15 cellular contexts compared by ENCODE assay signal in the genomic region with DNA sequence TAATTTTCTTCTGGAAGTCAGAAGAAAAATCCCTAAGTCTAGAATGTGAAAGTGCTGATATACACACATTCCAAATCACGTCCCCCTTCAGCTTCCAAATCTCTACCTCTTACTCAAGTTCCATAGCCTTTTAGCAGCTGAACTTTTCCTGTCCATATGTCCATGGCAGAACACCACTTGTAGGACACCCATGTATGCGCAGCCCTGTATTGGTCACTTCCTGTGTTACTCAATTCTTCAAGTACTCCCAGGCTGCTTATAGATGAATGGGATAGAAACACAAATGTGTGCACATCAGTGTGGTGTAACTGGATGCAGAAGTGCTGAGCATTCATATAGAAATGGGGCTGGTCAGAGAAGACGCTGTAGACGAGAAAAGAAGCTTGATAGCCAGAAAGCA. TPM values are rescaled to one million over a fixed set of nuclear protein-coding genes. Genes with fewer than 3 reads are reported as not detected.
A peak's percentile ranks its signal among the peaks of the same experiment; 100 is the strongest.
DNase-seq lines count a peak whose midpoint lies in the region; ATAC-seq, FAIRE-seq and TF ChIP-seq lines count a peak whose summit lies in the region.
"Had no signal": no experiment of that assay in that cellular context is flagged by ENCODE, and none has a peak within 500 bp of the region (broad histone marks: within the 10 kb centered on the region; RNA-seq: fewer than 3 reads in every experiment).

No MANE protein-coding gene starts in this region.

- no peaks in the 10 kb centered on the region for H4K20me1 ChIP-seq in HepG2 (ENCODE audit: insufficient read depth, low read length)

- H2AFZ ChIP-seq in HepG2 (ENCODE audit: low read length) (no peak overlapping the region), mesenchymal stem cell (ENCODE audit: low read depth, low read length) (no peak overlapping the region)

- peaks cover 7% of the 10 kb centered on the region for H3K79me1 ChIP-seq in mesenchymal stem cell (replicated peaks; ENCODE audit: low read length, poor library complexity, severe bottlenecking)

- no peak overlapping the region for H3K14ac ChIP-seq in mesenchymal stem cell (ENCODE audit: low read length in 2 of 2)

- FAIRE-seq in HepG2 (lab: Jason Lieb, UNC) = no peak
- FAIRE-seq: H1 had no signal

- no peak overlapping the region for H2BK5ac ChIP-seq in mesenchymal stem cell (ENCODE audit: low read depth, low read length, poor library complexity, severe bottlenecking)

- intact Hi-C loops in HepG2 (cut with micrococcal nuclease; ENCODE audit: unreplicated experiment) = no loop called here
- intact Hi-C loops in right lobe of liver (cut with DNase I) = no loop called here

- H3K9ac ChIP-seq in HepG2 (ENCODE audit: insufficient read depth, low read depth, low read length) (no peak overlapping the region), mesenchymal stem cell (ENCODE audit: low read length) (no peak overlapping the region)

- in situ Hi-C loops in HepG2 (cut with HindIII; ENCODE audit: extremely low pct_ligation_motif_present, low pct_unique_long_range_greater_than_20kb) = no loop called here

- H3K4me1 ChIP-seq in HepG2 (ENCODE audit: insufficient read depth, low read length) (peaks cover 24% of the 10 kb centered on the region), right lobe of liver (peaks cover 0 to 3% (median 0%) of the 10 kb centered on the region in 4 donors), mesenchymal stem cell (ENCODE audit: control insufficient read depth, insufficient read depth, low read depth, low read length) (no peaks in the 10 kb centered on the region), SJCRH30 (no peaks in the 10 kb centered on the region)

- POLR2A ChIA-PET in HepG2 (lab: Yijun Ruan, JAX) = no interaction called here
- POLR2A ChIA-PET in RWPE1 (lab: Yijun Ruan, JAX; ENCODE audit: low non-redundant PET) = interaction anchor here (0.6 kb wide), 1 partner anchor 66 kb away, joined by 4 read pairs; no protein-coding TSS in a partner anchor

- H4K91ac ChIP-seq in mesenchymal stem cell (ENCODE audit: low read length) = no peak overlapping the region

- DNase-seq in HepG2 (ENCODE audit: low spot score) (no peak), right lobe of liver (no peak), NCI-H69 (lab: John Stamatoyannopoulos, UW) (peak; percentile 17), epithelial cell of esophagus (ENCODE audit: low read depth) (peak; percentile 61), mesenchymal stem cell (peak; percentile 91), SJCRH30 (no peak), RWPE1 (ENCODE audit: low spot score) (no peak), kidney tubule cell (ENCODE audit: low spot score) (no peak)
- DNase-seq: Calu3; CD8-positive, alpha-beta T cell; Karpas-422; MG63; NCI-H2081; SHP77 treated with DMSO at 0.1 percent for 48 hours had no signal

- H2AK5ac ChIP-seq in mesenchymal stem cell (ENCODE audit: low read length, severe bottlenecking) = no peak overlapping the region

- H3K27ac ChIP-seq in HepG2 (ENCODE audit: extremely low read length, insufficient read depth, low read length) (no peak overlapping the region), right lobe of liver (no peak overlapping the region), mesenchymal stem cell (ENCODE audit: low read length, poor library complexity, severe bottlenecking) (no peak overlapping the region), SJCRH30 (no peak overlapping the region), RWPE1 (no peak overlapping the region)

- H2BK120ac ChIP-seq in mesenchymal stem cell (ENCODE audit: low read depth, low read length) = no peak overlapping the region

- H3K4me3 ChIP-seq in HepG2 (replicated peaks in 1 of 3; ENCODE audit: insufficient read depth in 1 of 3, low read depth in 2 of 3, low read length in 3 of 3) (no peak overlapping the region), right lobe of liver (no peak overlapping the region), epithelial cell of esophagus (ENCODE audit: low read length) (no peak overlapping the region), mesenchymal stem cell (ENCODE audit: insufficient read depth in 1 of 2, low read depth in 1 of 2, low read length in 2 of 2) (no peak overlapping the region), SJCRH30 (no peak overlapping the region)
- H3K4me3 ChIP-seq: MG63 had no signal

- H3K79me2 ChIP-seq in HepG2 (ENCODE audit: insufficient read depth, low read length) = no peaks in the 10 kb centered on the region

- no TSS peak for BruUV-seq in HepG2 (replicated peaks; lab: Mats Ljungman, UMichigan)

- H3K9me3 ChIP-seq in HepG2 (ENCODE audit: low read length) = no peaks in the 10 kb centered on the region
- H3K9me3 ChIP-seq in right lobe of liver = no peaks in the 10 kb centered on the region
- no peaks in the 10 kb centered on the region for H3K9me3 ChIP-seq in mesenchymal stem cell (ENCODE audit: control insufficient read depth, low read length)
- no peaks in the 10 kb centered on the region for H3K9me3 ChIP-seq in SJCRH30 (replicated peaks)
- H3K9me3 ChIP-seq: MG63 had no signal

- TF ChIP-seq RAD21 in HepG2 (CRISPR knock-in tag; IDR thresholded peaks at IDR 0.05) = no peak

- no peak overlapping the region for H3K4me2 ChIP-seq in HepG2 (ENCODE audit: low read depth, low read length)
- H3K4me2 ChIP-seq in mesenchymal stem cell (ENCODE audit: low read length, poor library complexity, severe bottlenecking) = no peak overlapping the region

- H3K23ac ChIP-seq in mesenchymal stem cell (ENCODE audit: low read length in 2 of 2) = no peak overlapping the region

- TF ChIP-seq CTCF in HepG2 (CRISPR knock-in tag; IDR thresholded peaks at IDR 0.05) (no peak), right lobe of liver (IDR thresholded peaks at IDR 0.05) (no peak), epithelial cell of esophagus (IDR thresholded peaks at IDR 0.05; ENCODE audit: insufficient read depth, low read depth, low read length, missing control alignments) (no peak), RWPE1 (conservative IDR thresholded peaks at IDR 0.05; ENCODE audit: low read depth) (no peak)

- H3K18ac ChIP-seq in mesenchymal stem cell (ENCODE audit: low read depth in 1 of 2, low read length in 2 of 2) = no peak overlapping the region

- no peak for TF ChIP-seq POLR2A in HepG2 (IDR thresholded peaks at IDR 0.05; ENCODE audit: insufficient read depth in 1 of 2, low read depth in 2 of 2, low read length in 2 of 2)
- no peak for TF ChIP-seq POLR2A in right lobe of liver (IDR thresholded peaks at IDR 0.05)

- TF ChIP-seq EP300 in HepG2 (IDR thresholded peaks at IDR 0.05; ENCODE audit: low read depth in 2 of 2, low read length in 2 of 2) = no peak
- no peak for TF ChIP-seq EP300 in HepG2 (CRISPR knock-in tag; IDR thresholded peaks at IDR 0.05; ENCODE audit: borderline replicate concordance)

- CTCF ChIA-PET in HepG2 (lab: Yijun Ruan, JAX; ENCODE audit: low intra/inter-chr PET ratio, low total read pairs) (no interaction called here), RWPE1 (lab: Yijun Ruan, JAX) (interaction anchor here (0.6 to 0.7 kb wide), 2 partner anchors 26 to 158 kb away, joined by 3 read pairs; a partner anchor contains a TSS)

- H2BK12ac ChIP-seq in mesenchymal stem cell (ENCODE audit: low read length in 2 of 2) = no peak overlapping the region

- 96% methylated on average over 4 of the region's 4 CpGs for WGBS in HepG2 (ENCODE audit: low lambda C conversion rate)
- WGBS in right lobe of liver (ENCODE audit: insufficient coverage, low coverage, low lambda C conversion rate, missing lambda C conversion rate) = 63% methylated on average over 4 of the region's 4 CpGs
- WGBS in mesenchymal stem cell = 15% methylated on average over 1 of the region's 4 CpGs

- H2BK15ac ChIP-seq in mesenchymal stem cell (ENCODE audit: low read depth, poor library complexity, severe bottlenecking) = no peak overlapping the region

- no peak overlapping the region for H4K8ac ChIP-seq in mesenchymal stem cell (ENCODE audit: low read length)

- H3K36me3 ChIP-seq in HepG2 (replicated peaks in 1 of 2; ENCODE audit: control insufficient read depth in 1 of 2, insufficient read depth in 2 of 2, low read length in 2 of 2) = no peaks in the 10 kb centered on the region
- no peaks in the 10 kb centered on the region for H3K36me3 ChIP-seq in right lobe of liver
- peaks cover 26 to 64% of the 10 kb centered on the region in 2 experiments for H3K36me3 ChIP-seq in mesenchymal stem cell (ENCODE audit: control insufficient read depth in 1 of 2, insufficient read depth in 2 of 2, low read depth in 1 of 2, low read length in 2 of 2)
- H3K36me3 ChIP-seq in SJCRH30 = no peaks in the 10 kb centered on the region
- H3K36me3 ChIP-seq: MG63 had no signal

- ATAC-seq in HepG2 (no peak), right lobe of liver (no peak)
- ATAC-seq: CD8-positive, alpha-beta T cell had no signal

- H3K27me3 ChIP-seq in HepG2 (ENCODE audit: control insufficient read depth in 1 of 2, insufficient read depth in 2 of 2, low read length in 2 of 2) (no peaks in the 10 kb centered on the region), right lobe of liver (peaks cover 0 to 3% of the 10 kb centered on the region in 2 donors), mesenchymal stem cell (ENCODE audit: control insufficient read depth in 1 of 2, insufficient read depth in 1 of 2, low read length in 2 of 2) (peaks cover 0 to 35% of the 10 kb centered on the region in 2 experiments), SJCRH30 (no peaks in the 10 kb centered on the region)
- H3K27me3 ChIP-seq: MG63 had no signal

- no peak overlapping the region for H3K4ac ChIP-seq in mesenchymal stem cell (ENCODE audit: low read depth in 1 of 2, low read length in 2 of 2)

RNA-seq across cellular contexts. Expression of a gene that starts 18.8 kb away (rescaled TPM):
- total RNA-seq in HepG2 (2016; rRNA removed; fragmentation: Illumina TruSeq; extraction: Trizol) = 1.5 and 1.6 TPM in 2 replicates
- 0.44 and 1.2 TPM in 2 replicates for total RNA-seq in HepG2 (2016; cell fraction: cytosol; rRNA removed; fragmentation: Illumina TruSeq; extraction: Trizol; ENCODE audit: low read depth)
- 1.3 and 1.8 TPM in 2 replicates for total RNA-seq in HepG2 (2016; cell fraction: insoluble cytoplasmic fraction; rRNA removed; fragmentation: Illumina TruSeq; extraction: Trizol)
- 0.79 and 1.4 TPM in 2 replicates for total RNA-seq in HepG2 (2016; cell fraction: membrane; rRNA removed; fragmentation: Illumina TruSeq; extraction: Trizol)
- total RNA-seq in HepG2 (2016; cell fraction: nucleus; rRNA removed; fragmentation: Illumina TruSeq; extraction: Trizol) = 2.6 and 2.7 TPM in 2 replicates
- polyA plus RNA-seq in HepG2 (2011; rRNA removed) = 4.6 and 6.7 TPM in 2 replicates
- 3.3 and 5.1 TPM in 2 replicates for polyA plus RNA-seq in HepG2 (2011; cell fraction: cytosol; rRNA removed)
- polyA plus RNA-seq in HepG2 (2011; cell fraction: nucleus; rRNA removed) = 5.8 and 7.1 TPM in 2 replicates
- 0.61 and 0.79 TPM in 2 replicates for polyA plus RNA-seq in HepG2 (2012)
- polyA plus RNA-seq in HepG2 (2016; cell fraction: cytosol; fragmentation: Illumina TruSeq; extraction: Trizol; ENCODE audit: low read depth) = 0.24 and 0.69 TPM in 2 replicates
- 1.2 and 2.0 TPM in 2 replicates for polyA plus RNA-seq in HepG2 (2016; cell fraction: insoluble cytoplasmic fraction; fragmentation: Illumina TruSeq; extraction: Trizol; ENCODE audit: low read depth)
- polyA plus RNA-seq in HepG2 (2016; cell fraction: membrane; fragmentation: Illumina TruSeq; extraction: Trizol; ENCODE audit: low read depth) = 0.63 and 0.77 TPM in 2 replicates
- 6.7 and 8.3 TPM in 2 replicates for polyA plus RNA-seq in HepG2 (2016; cell fraction: nucleus; fragmentation: Illumina TruSeq; extraction: Trizol; ENCODE audit: insufficient read depth, low read depth)
- polyA minus RNA-seq in HepG2 (2011; rRNA and poly(A)+ RNA removed; ENCODE audit: low replicate concordance) = 1.5 and 6.0 TPM in 2 replicates
- 0.89 and 2.6 TPM in 2 replicates for polyA minus RNA-seq in HepG2 (2011; cell fraction: cytosol; rRNA and poly(A)+ RNA removed)
- 3.1 and 3.3 TPM in 2 replicates for polyA minus RNA-seq in HepG2 (2011; cell fraction: nucleus; rRNA and poly(A)+ RNA removed)
- total RNA-seq in right lobe of liver = 10 to 100 TPM in 1 of 6 experiments, 1 to 10 TPM in 5; 3.1 to 13.7 (median 3.7) TPM
- polyA plus RNA-seq in mesenchymal stem cell (2013, experiment 1 of 2) = 205 TPM
- 224 TPM for polyA plus RNA-seq in mesenchymal stem cell (2013, experiment 2 of 2)
- 0.97 and 1.3 TPM in 2 replicates for total RNA-seq in SJCRH30 (2014; rRNA removed; shearing (Covaris generic))
- total RNA-seq: CD8-positive, alpha-beta T cell; H1 had no signal
- polyA plus RNA-seq: H1 had no signal

RNA-seq across cellular contexts. Expression of a gene that starts 26.2 kb away (rescaled TPM):
- 78.4 and 133 TPM in 2 replicates for total RNA-seq in HepG2 (2016; rRNA removed; fragmentation: Illumina TruSeq; extraction: Trizol)
- total RNA-seq in HepG2 (2016; cell fraction: cytosol; rRNA removed; fragmentation: Illumina TruSeq; extraction: Trizol; ENCODE audit: low read depth) = 34.8 and 39.0 TPM in 2 replicates
- total RNA-seq in HepG2 (2016; cell fraction: insoluble cytoplasmic fraction; rRNA removed; fragmentation: Illumina TruSeq; extraction: Trizol) = 79.3 and 133 TPM in 2 replicates
- total RNA-seq in HepG2 (2016; cell fraction: membrane; rRNA removed; fragmentation: Illumina TruSeq; extraction: Trizol) = 51.3 and 60.6 TPM in 2 replicates
- 93.8 and 113 TPM in 2 replicates for total RNA-seq in HepG2 (2016; cell fraction: nucleus; rRNA removed; fragmentation: Illumina TruSeq; extraction: Trizol)
- 51.2 and 78.9 TPM in 2 replicates for polyA plus RNA-seq in HepG2 (2011; rRNA removed)
- polyA plus RNA-seq in HepG2 (2011; cell fraction: cytosol; rRNA removed) = 46.5 and 62.1 TPM in 2 replicates
- 14.3 and 18.4 TPM in 2 replicates for polyA plus RNA-seq in HepG2 (2011; cell fraction: nucleus; rRNA removed)
- polyA plus RNA-seq in HepG2 (2012) = 60.5 and 75.1 TPM in 2 replicates
- 39.5 and 40.3 TPM in 2 replicates for polyA plus RNA-seq in HepG2 (2016; cell fraction: cytosol; fragmentation: Illumina TruSeq; extraction: Trizol; ENCODE audit: low read depth)
- polyA plus RNA-seq in HepG2 (2016; cell fraction: insoluble cytoplasmic fraction; fragmentation: Illumina TruSeq; extraction: Trizol; ENCODE audit: low read depth) = 76.0 and 79.3 TPM in 2 replicates
- polyA plus RNA-seq in HepG2 (2016; cell fraction: membrane; fragmentation: Illumina TruSeq; extraction: Trizol; ENCODE audit: low read depth) = 46.1 and 51.0 TPM in 2 replicates
- polyA plus RNA-seq in HepG2 (2016; cell fraction: nucleus; fragmentation: Illumina TruSeq; extraction: Trizol; ENCODE audit: insufficient read depth, low read depth) = 147 and 150 TPM in 2 replicates
- polyA minus RNA-seq in HepG2 (2011; rRNA and poly(A)+ RNA removed; ENCODE audit: low replicate concordance) = 18.5 and 47.1 TPM in 2 replicates
- polyA minus RNA-seq in HepG2 (2011; cell fraction: cytosol; rRNA and poly(A)+ RNA removed) = 37.7 and 41.0 TPM in 2 replicates
- polyA minus RNA-seq in HepG2 (2011; cell fraction: nucleus; rRNA and poly(A)+ RNA removed) = 19.1 and 24.2 TPM in 2 replicates
- 10 to 100 TPM; 35.6 to 50.2 (median 41.0) TPM for total RNA-seq in right lobe of liver
- 34.3 TPM for polyA plus RNA-seq in mesenchymal stem cell (2013, experiment 1 of 2)
- 37.3 TPM for polyA plus RNA-seq in mesenchymal stem cell (2013, experiment 2 of 2)
- 58.8 and 61.7 TPM in 2 replicates for total RNA-seq in SJCRH30 (2014; rRNA removed; shearing (Covaris generic))

Comparison
In these comparisons a context has a peak if more than half of its experiments do, and no peak if none do; other contexts are left out.
1. DNase-seq: peak in NCI-H69 (single experiment), epithelial cell of esophagus (single experiment) and mesenchymal stem cell (single experiment); none in HepG2 (single experiment), right lobe of liver (0 of 3), SJCRH30 (0 of 2), RWPE1 (single experiment) and kidney tubule cell (single experiment).